ENCODE assay signal across 2 cellular contexts in the genomic region with DNA sequence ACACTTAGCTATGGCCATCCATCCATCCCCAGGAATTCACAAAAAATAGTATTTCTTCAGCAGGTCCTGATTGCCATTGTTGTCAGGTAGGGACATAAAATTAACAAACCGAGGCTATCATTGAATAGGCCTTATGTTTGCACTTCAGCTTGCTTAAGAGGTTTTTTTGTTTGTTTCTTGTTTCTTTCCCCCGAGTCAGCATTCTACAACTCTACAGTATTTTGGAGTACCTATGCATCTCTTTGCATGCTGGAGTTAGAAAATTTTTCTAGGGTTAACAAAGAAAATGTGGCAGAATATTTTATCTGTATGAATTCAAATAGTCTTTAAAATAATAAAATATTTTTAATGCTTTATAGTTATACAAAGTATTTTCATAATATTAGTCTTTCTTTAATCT.
TF ChIP-seq lines count a peak whose summit lies in the region.

No MANE protein-coding gene starts in this region.

TF ChIP-seq in HepG2, 621 proteins besides CTCF, POLR2A, EP300 and RAD21:
- TF ChIP-seq MAFF (IDR thresholded peaks at IDR 0.05; ENCODE audit: low read depth, low read length) = peak; percentile 41
- TF ChIP-seq ZNF350 (CRISPR knock-in tag; IDR thresholded peaks at IDR 0.05; ENCODE audit: borderline replicate concordance, low read depth) = no peak
- TF ChIP-seq ZNF569 (CRISPR knock-in tag; IDR thresholded peaks at IDR 0.05; ENCODE audit: borderline replicate concordance) = no peak
- peak; percentile 9 to 60; a peak in 2 of 4 replicates for TF ChIP-seq MAFK (conservative IDR thresholded peaks at IDR 0.05 in 1 of 2, IDR thresholded peaks at IDR 0.05 in 1 of 2; ENCODE audit: low read length in 2 of 2)

TF ChIP-seq in K562, 482 proteins besides CTCF, POLR2A, EP300 and RAD21:
- TF ChIP-seq ZNF316 (IDR thresholded peaks at IDR 0.05) = 0 out of 2 replicates have a peak, but pooled peaks have one; percentile 24
- TF ChIP-seq, protein P1, sequence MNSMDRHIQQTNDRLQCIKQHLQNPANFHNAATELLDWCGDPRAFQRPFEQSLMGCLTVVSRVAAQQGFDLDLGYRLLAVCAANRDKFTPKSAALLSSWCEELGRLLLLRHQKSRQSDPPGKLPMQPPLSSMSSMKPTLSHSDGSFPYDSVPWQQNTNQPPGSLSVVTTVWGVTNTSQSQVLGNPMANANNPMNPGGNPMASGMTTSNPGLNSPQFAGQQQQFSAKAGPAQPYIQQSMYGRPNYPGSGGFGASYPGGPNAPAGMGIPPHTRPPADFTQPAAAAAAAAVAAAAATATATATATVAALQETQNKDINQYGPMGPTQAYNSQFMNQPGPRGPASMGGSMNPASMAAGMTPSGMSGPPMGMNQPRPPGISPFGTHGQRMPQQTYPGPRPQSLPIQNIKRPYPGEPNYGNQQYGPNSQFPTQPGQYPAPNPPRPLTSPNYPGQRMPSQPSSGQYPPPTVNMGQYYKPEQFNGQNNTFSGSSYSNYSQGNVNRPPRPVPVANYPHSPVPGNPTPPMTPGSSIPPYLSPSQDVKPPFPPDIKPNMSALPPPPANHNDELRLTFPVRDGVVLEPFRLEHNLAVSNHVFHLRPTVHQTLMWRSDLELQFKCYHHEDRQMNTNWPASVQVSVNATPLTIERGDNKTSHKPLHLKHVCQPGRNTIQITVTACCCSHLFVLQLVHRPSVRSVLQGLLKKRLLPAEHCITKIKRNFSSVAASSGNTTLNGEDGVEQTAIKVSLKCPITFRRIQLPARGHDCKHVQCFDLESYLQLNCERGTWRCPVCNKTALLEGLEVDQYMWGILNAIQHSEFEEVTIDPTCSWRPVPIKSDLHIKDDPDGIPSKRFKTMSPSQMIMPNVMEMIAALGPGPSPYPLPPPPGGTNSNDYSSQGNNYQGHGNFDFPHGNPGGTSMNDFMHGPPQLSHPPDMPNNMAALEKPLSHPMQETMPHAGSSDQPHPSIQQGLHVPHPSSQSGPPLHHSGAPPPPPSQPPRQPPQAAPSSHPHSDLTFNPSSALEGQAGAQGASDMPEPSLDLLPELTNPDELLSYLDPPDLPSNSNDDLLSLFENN (IDR thresholded peaks at IDR 0.05; ENCODE audit: low read depth in 2 of 2, low read length in 2 of 2) = no peak
